ENCODE assay signal across 33 cellular contexts in the genomic region with DNA sequence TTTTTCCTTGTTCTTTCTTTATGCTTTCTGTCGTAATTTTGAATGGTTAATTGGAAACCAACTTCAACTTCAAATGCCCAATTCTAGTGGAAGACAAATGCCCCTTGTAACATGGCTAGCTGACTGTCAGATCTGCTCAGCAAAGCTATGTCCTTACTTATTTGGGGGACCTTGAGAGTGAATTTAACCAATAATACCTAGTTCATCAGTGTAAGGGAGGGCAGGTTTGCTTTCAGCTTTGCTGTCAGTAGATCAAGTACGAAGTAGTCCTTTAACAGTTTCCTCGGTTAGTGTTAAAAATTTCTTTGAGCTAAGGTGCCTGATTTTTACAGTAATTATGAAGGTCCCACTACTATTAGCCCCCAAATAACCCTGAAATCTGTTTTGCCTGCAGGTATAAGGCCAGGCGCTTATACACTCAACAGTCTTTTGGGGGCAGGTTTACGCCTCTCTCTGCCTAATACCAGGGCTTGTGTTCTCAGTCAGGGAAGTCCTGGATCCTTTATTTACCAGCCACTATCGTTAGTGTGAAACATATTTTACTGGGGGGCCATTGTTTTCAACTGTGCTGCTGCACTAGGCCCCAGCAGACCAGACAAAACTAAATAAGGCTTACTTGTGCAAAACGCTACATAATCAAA.
"Had no signal": no experiment of that assay in that cellular context is flagged by ENCODE, and none has a peak within 500 bp of the region (broad histone marks: within the 10 kb centered on the region; RNA-seq: fewer than 3 reads in every experiment).

No MANE protein-coding gene starts in this region.

- FAIRE-seq: colon, endometrium, endothelial cell of umbilical vein had no signal

- H3K27me3 ChIP-seq: adrenal gland, body of pancreas, esophagus squamous epithelium, gastroesophageal sphincter had no signal

- H3K9me3 Mint-ChIP-seq: activated CD4-positive, alpha-beta T cell treated with anti-CD3 and anti-CD28 coated beads, Interleukin-2, amount 10 ng/mL, durations not matched to agents 7 days and 5 days; activated naive CD4-positive, alpha-beta T cell treated with anti-CD3 and anti-CD28 coated beads for 36 hours; activated naive CD4-positive, alpha-beta T cell treated with anti-CD3 and anti-CD28 coated beads, Interleukin-2, amount 50 U/mL, for 24 hours; activated naive CD8-positive, alpha-beta T cell treated with anti-CD3 and anti-CD28 coated beads for 36 hours; activated naive CD8-positive, alpha-beta T cell treated with anti-CD3 and anti-CD28 coated beads, Interleukin-2, amount 50 U/mL, for 24 hours; activated T-helper 1 cell treated with anti-CD3 and anti-CD28 coated beads, Interleukin-12 subunit alpha, Interleukin-12 subunit beta, Interleukin-2, Interleukin-4 antibody, amounts not matched to agents 30 ng/mL and 10 ng/mL and 1 ng/mL, durations not matched to agents 14 hours and 24 hours and 36 hours had no signal

- H3K4me3 ChIP-seq: adrenal gland, body of pancreas, esophagus squamous epithelium, gastroesophageal sphincter had no signal

- H3K9me3 ChIP-seq: adrenal gland, body of pancreas, esophagus squamous epithelium, gastroesophageal sphincter had no signal

- DNase-seq: activated CD4-positive, alpha-beta memory T cell treated with anti-CD3 and anti-CD28 coated beads, Interleukin-2, amount 10 ng/mL, durations not matched to agents 7 days and 5 days; activated CD4-positive, alpha-beta T cell treated with anti-CD3 and anti-CD28 coated beads for 1 hour; activated CD4-positive, alpha-beta T cell treated with anti-CD3 and anti-CD28 coated beads for 4 hours; activated CD4-positive, alpha-beta T cell treated with anti-CD3 and anti-CD28 coated beads, Interleukin-2, amount 10 ng/mL, durations not matched to agents 7 days and 5 days; activated CD4-positive, alpha-beta T cell treated with anti-CD3 and anti-CD28 coated beads, Interleukin-2, amount 50 U/mL, for 4 hours; activated effector memory CD4-positive, alpha-beta T cell treated with anti-CD3 and anti-CD28 coated beads, Interleukin-2, amount 50 U/mL, for 16 hours; activated naive CD4-positive, alpha-beta T cell treated with anti-CD3 and anti-CD28 coated beads for 36 hours; activated naive CD8-positive, alpha-beta T cell treated with anti-CD3 and anti-CD28 coated beads for 36 hours; activated naive CD8-positive, alpha-beta T cell treated with anti-CD3 and anti-CD28 coated beads, Interleukin-2, amount 50 U/mL, for 24 hours; activated T-cell treated with anti-CD3 and anti-CD28 coated beads, Interleukin-2, amount 50 U/mL, for 4 hours; adrenal gland; amygdala; aorta; body of pancreas; caudate nucleus; cortex of kidney; dermis blood vessel endothelial cell; effector CD4-positive, alpha-beta T cell; effector memory CD8-positive, alpha-beta T cell; esophagus squamous epithelium; foreskin melanocyte; T-helper 1 cell; T-helper 17 cell; T1000 had no signal

- H3K4me1 Mint-ChIP-seq: activated CD4-positive, alpha-beta memory T cell treated with anti-CD3 and anti-CD28 coated beads, Interleukin-2, amount 10 ng/mL, durations not matched to agents 7 days and 5 days; activated CD4-positive, alpha-beta T cell treated with anti-CD3 and anti-CD28 coated beads, Interleukin-2, amount 10 ng/mL, durations not matched to agents 7 days and 5 days; activated naive CD4-positive, alpha-beta T cell treated with anti-CD3 and anti-CD28 coated beads, Interleukin-2, amount 50 U/mL, for 24 hours; activated naive CD8-positive, alpha-beta T cell treated with anti-CD3 and anti-CD28 coated beads for 36 hours; activated naive CD8-positive, alpha-beta T cell treated with anti-CD3 and anti-CD28 coated beads, Interleukin-2, amount 50 U/mL, for 24 hours; T-helper 17 cell had no signal

- H3K27me3 Mint-ChIP-seq: activated CD4-positive, alpha-beta memory T cell treated with anti-CD3 and anti-CD28 coated beads, Interleukin-2, amount 10 ng/mL, durations not matched to agents 7 days and 5 days; activated CD4-positive, alpha-beta T cell treated with anti-CD3 and anti-CD28 coated beads, Interleukin-2, amount 10 ng/mL, durations not matched to agents 7 days and 5 days; activated naive CD4-positive, alpha-beta T cell treated with anti-CD3 and anti-CD28 coated beads, Interleukin-2, amount 50 U/mL, for 24 hours; activated naive CD8-positive, alpha-beta T cell treated with anti-CD3 and anti-CD28 coated beads for 36 hours; activated naive CD8-positive, alpha-beta T cell treated with anti-CD3 and anti-CD28 coated beads, Interleukin-2, amount 50 U/mL, for 24 hours; effector memory CD8-positive, alpha-beta T cell; T-helper 17 cell had no signal

- H3K36me3 ChIP-seq: adrenal gland, esophagus squamous epithelium, gastroesophageal sphincter had no signal

- H3K27ac ChIP-seq: adrenal gland, body of pancreas, epithelial cell of prostate, esophagus squamous epithelium, gastroesophageal sphincter had no signal

- H3K27ac Mint-ChIP-seq: activated CD4-positive, alpha-beta memory T cell treated with anti-CD3 and anti-CD28 coated beads, Interleukin-2, amount 10 ng/mL, durations not matched to agents 7 days and 5 days; activated CD4-positive, alpha-beta T cell treated with anti-CD3 and anti-CD28 coated beads, Interleukin-2, amount 10 ng/mL, durations not matched to agents 7 days and 5 days; activated naive CD4-positive, alpha-beta T cell treated with anti-CD3 and anti-CD28 coated beads for 36 hours; activated naive CD4-positive, alpha-beta T cell treated with anti-CD3 and anti-CD28 coated beads, Interleukin-2, amount 50 U/mL, for 24 hours; activated naive CD8-positive, alpha-beta T cell treated with anti-CD3 and anti-CD28 coated beads for 36 hours; activated naive CD8-positive, alpha-beta T cell treated with anti-CD3 and anti-CD28 coated beads, Interleukin-2, amount 50 U/mL, for 24 hours; activated T-helper 1 cell treated with anti-CD3 and anti-CD28 coated beads, Interleukin-12 subunit alpha, Interleukin-12 subunit beta, Interleukin-2, Interleukin-4 antibody, amounts not matched to agents 30 ng/mL and 10 ng/mL and 1 ng/mL, durations not matched to agents 14 hours and 24 hours and 36 hours; activated T-helper 2 cell treated with anti-CD3 and anti-CD28 coated beads, Interferon-gamma antibody, Interleukin-2, Interleukin-4, amounts not matched to agents 10 μg/mL and 5 μg/mL and 100 μg/mL, durations not matched to agents 14 hours and 24 hours and 36 hours; effector memory CD8-positive, alpha-beta T cell; T-helper 17 cell; T-helper 2 cell treated with Interferon-gamma antibody and Interleukin-4, amounts not matched to agents 5 μg/mL and 100 μg/mL, for 36 hours had no signal

- H3K4me1 ChIP-seq: adrenal gland, esophagus squamous epithelium had no signal

- H3K36me3 Mint-ChIP-seq: activated naive CD4-positive, alpha-beta T cell treated with anti-CD3 and anti-CD28 coated beads, Interleukin-2, amount 50 U/mL, for 24 hours; activated naive CD8-positive, alpha-beta T cell treated with anti-CD3 and anti-CD28 coated beads for 36 hours had no signal

- H3K4me3 Mint-ChIP-seq: activated CD4-positive, alpha-beta memory T cell treated with anti-CD3 and anti-CD28 coated beads, Interleukin-2, amount 10 ng/mL, durations not matched to agents 7 days and 5 days; activated CD4-positive, alpha-beta T cell treated with anti-CD3 and anti-CD28 coated beads, Interleukin-2, amount 10 ng/mL, durations not matched to agents 7 days and 5 days; activated naive CD4-positive, alpha-beta T cell treated with anti-CD3 and anti-CD28 coated beads for 36 hours; activated naive CD4-positive, alpha-beta T cell treated with anti-CD3 and anti-CD28 coated beads, Interleukin-2, amount 50 U/mL, for 24 hours; activated naive CD8-positive, alpha-beta T cell treated with anti-CD3 and anti-CD28 coated beads for 36 hours; activated naive CD8-positive, alpha-beta T cell treated with anti-CD3 and anti-CD28 coated beads, Interleukin-2, amount 50 U/mL, for 24 hours; activated T-cell treated with anti-CD3 and anti-CD28 coated beads, Interleukin-2, amount 50 U/mL, for 4 hours; activated T-helper 1 cell treated with anti-CD3 and anti-CD28 coated beads, Interleukin-12 subunit alpha, Interleukin-12 subunit beta, Interleukin-2, Interleukin-4 antibody, amounts not matched to agents 30 ng/mL and 10 ng/mL and 1 ng/mL, durations not matched to agents 14 hours and 24 hours and 36 hours; effector memory CD8-positive, alpha-beta T cell; T-helper 17 cell; T-helper 2 cell treated with Interferon-gamma antibody and Interleukin-4, amounts not matched to agents 5 μg/mL and 100 μg/mL, for 36 hours had no signal
